ENCODE assay signal across 15 cellular contexts in the genomic region with DNA sequence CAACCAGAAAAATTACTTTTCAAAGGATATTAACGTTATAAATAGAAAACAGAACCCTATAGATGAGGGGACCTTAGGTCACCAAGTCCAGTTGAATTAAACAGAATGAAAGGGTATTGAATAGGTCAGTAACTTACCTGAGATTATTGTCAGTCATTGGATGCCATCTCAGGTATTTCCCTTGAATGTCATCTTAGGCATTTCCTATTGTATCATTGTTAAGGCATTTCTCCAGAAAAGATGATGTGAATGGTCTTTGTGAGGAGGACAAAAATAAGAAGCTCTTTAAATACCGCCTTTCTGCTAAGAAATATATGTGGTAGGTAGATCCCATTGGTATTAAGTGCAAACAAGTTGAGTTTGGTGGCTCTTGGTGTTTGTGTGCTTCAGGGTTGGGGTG.
"Had no signal": no experiment of that assay in that cellular context is flagged by ENCODE, and none has a peak within 500 bp of the region (broad histone marks: within the 10 kb centered on the region; RNA-seq: fewer than 3 reads in every experiment).

No MANE protein-coding gene starts in this region.

- ATAC-seq: gastroesophageal sphincter, right cardiac atrium, SK-N-SH treated with all-trans-retinoic acid at 6 μM for 48 hours had no signal

- H3K27ac Mint-ChIP-seq: activated T-helper 2 cell treated with anti-CD3 and anti-CD28 coated beads, Interferon-gamma antibody, Interleukin-2, Interleukin-4, amounts not matched to agents 10 μg/mL and 5 μg/mL and 100 μg/mL, durations not matched to agents 14 hours and 24 hours and 36 hours; T-helper 1 cell treated with Interleukin-12 subunit alpha and Interleukin-12 subunit beta and Interleukin-4 antibody, amounts not matched to agents 30 μg/mL and 1 μg/mL, for 36 hours had no signal

- H3K4me3 Mint-ChIP-seq: T-helper 1 cell treated with Interleukin-12 subunit alpha and Interleukin-12 subunit beta and Interleukin-4 antibody, amounts not matched to agents 30 μg/mL and 1 μg/mL, for 36 hours had no signal

- H3K9me3 Mint-ChIP-seq: T-helper 1 cell treated with Interleukin-12 subunit alpha and Interleukin-12 subunit beta and Interleukin-4 antibody, amounts not matched to agents 30 μg/mL and 1 μg/mL, for 36 hours had no signal

- DNase-seq: activated CD4-positive, CD25-positive, alpha-beta regulatory T cell; caudate nucleus; effector CD8-positive, alpha-beta T cell; kidney glomerular epithelial cell; midbrain; posterior cingulate gyrus; right cardiac atrium; SHP77; small intestine; stimulated activated naive CD4-positive, alpha-beta T cell; upper lobe of left lung had no signal
